Comparison of ENCODE assay signal across 33 cellular contexts in genomic region chr10:8876171-8876570, GRCh38.
"Had no signal": no experiment of that assay in that cellular context is flagged by ENCODE, and none has a peak within 500 bp of the region (broad histone marks: within the 10 kb centered on the region; RNA-seq: fewer than 3 reads in every experiment).

No MANE protein-coding gene starts in this region.

- FAIRE-seq: TTC549 had no signal

- H3K9me3 ChIP-seq: adrenal gland, ascending aorta had no signal

- H3K36me3 ChIP-seq: adrenal gland, ascending aorta, cardiac muscle cell had no signal

- ATAC-seq: activated CD8-positive, alpha-beta T cell treated with anti-CD3 and anti-CD28 coated beads for 36 hours; activated naive CD4-positive, alpha-beta T cell treated with anti-CD3 and anti-CD28 coated beads, Interleukin-2, amount 50 U/mL, for 72 hours; activated T-cell treated with anti-CD3 and anti-CD28 coated beads, Interleukin-2, amount 50 U/mL, for 4 hours; activated T-cell treated with anti-CD3 and anti-CD28 coated beads, Interleukin-2, amount 50 U/mL, for 72 hours; activated T-helper 17 cell treated with anti-CD3 and anti-CD28 coated beads, Interleukin-2, amount 50 U/mL, for 72 hours had no signal

- H3K4me1 ChIP-seq: adrenal gland, ascending aorta had no signal

- H3K27ac ChIP-seq: adrenal gland, ascending aorta, cardiac muscle cell, VCaP had no signal

- H3K4me3 ChIP-seq: adrenal gland, ascending aorta, cardiac muscle cell had no signal

- H3K27me3 ChIP-seq: adrenal gland, ascending aorta had no signal

- DNase-seq: activated B cell treated with CpG ODN at 0.5 μM for 24 hours; activated CD4-positive, alpha-beta memory T cell treated with anti-CD3 and anti-CD28 coated beads for 36 hours; activated CD4-positive, alpha-beta T cell treated with anti-CD3 and anti-CD28 coated beads for 4 hours; activated CD4-positive, alpha-beta T cell treated with anti-CD3 and anti-CD28 coated beads, Interleukin-2, amount 10 ng/mL, durations not matched to agents 24 days and 14 days; activated CD4-positive, alpha-beta T cell treated with anti-CD3 and anti-CD28 coated beads, Interleukin-2, amount 50 U/mL, for 1 hour; activated CD4-positive, alpha-beta T cell treated with anti-CD3 and anti-CD28 coated beads, Interleukin-2, amount 50 U/mL, for 4 hours; activated CD4-positive, CD25-positive, alpha-beta regulatory T cell treated with anti-CD3 and anti-CD28 coated beads, Interleukin-2, amount 50 U/mL, for 72 hours; activated CD8-positive, alpha-beta memory T cell treated with anti-CD3 and anti-CD28 coated beads, Interleukin-2, amount 50 U/mL, for 4 hours; activated CD8-positive, alpha-beta T cell treated with anti-CD3 and anti-CD28 coated beads for 36 hours; activated effector memory CD4-positive, alpha-beta T cell treated with anti-CD3 and anti-CD28 coated beads, Interleukin-2, amount 50 U/mL, for 16 hours; activated gamma-delta T cell treated with Interleukin-2 at 50 U/mL for 16 hours; activated naive CD4-positive, alpha-beta T cell; activated naive CD4-positive, alpha-beta T cell treated with anti-CD3 and anti-CD28 coated beads for 36 hours; activated naive CD4-positive, alpha-beta T cell treated with anti-CD3 and anti-CD28 coated beads, Interleukin-2, amount 50 U/mL, for 16 hours; activated naive CD8-positive, alpha-beta T cell treated with anti-CD3 and anti-CD28 coated beads for 36 hours; activated T-cell treated with anti-CD3 and anti-CD28 coated beads for 4 hours; activated T-cell treated with anti-CD3 and anti-CD28 coated beads, Interleukin-2, amount 50 U/mL, for 1 hour; activated T-cell treated with anti-CD3 and anti-CD28 coated beads, Interleukin-2, amount 50 U/mL, for 4 hours; activated T-cell treated with anti-CD3 and anti-CD28 coated beads, Interleukin-2, amount 50 U/mL, for 72 hours; adrenal gland; amygdala; anterior cingulate cortex; caudate nucleus; cerebellar nuclear complex; T-helper 1 cell; T-helper 2 cell; T-helper 9 cell had no signal
